ENCODE assay signal across 9 cellular contexts in the genomic region with DNA sequence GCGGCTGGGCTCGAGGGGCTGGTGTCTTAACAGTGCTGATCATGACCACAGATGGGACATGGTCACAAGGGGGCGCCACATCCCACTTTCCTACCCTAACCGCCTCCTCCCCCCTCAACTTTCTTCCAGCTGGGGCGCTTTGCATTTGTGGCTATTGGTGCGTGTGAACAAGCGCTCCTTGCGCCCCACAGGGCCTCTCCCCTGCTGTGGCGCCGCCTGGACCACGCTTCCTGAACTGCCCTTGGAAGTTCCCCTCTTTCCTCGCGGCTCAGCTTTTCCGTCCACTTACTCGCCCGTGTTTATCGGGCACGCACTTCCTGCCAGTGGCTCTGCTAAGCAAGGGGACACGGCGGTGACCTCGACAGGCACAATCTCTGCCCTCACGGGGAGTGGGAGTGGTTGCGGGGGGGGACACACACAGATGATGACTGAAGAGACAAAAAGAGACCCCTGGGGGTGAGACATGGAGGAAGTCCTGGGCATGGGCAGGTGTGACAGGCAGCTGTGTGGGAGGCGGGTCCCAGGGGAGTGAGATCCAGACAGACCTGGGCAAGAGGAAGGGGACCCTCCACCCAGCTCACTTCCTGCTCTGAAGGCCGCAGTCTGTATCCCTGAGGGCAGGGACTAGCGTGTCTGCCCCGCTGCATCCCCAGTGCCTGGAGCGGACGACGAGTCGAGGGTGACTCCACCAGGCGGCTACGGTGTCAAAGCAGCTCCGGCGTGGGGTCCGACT. TPM values are rescaled to one million over a fixed set of nuclear protein-coding genes. Genes with fewer than 3 reads are reported as not detected.
A peak's percentile ranks its signal among the peaks of the same experiment; 100 is the strongest.
DNase-seq lines count a peak whose midpoint lies in the region; ATAC-seq, FAIRE-seq and TF ChIP-seq lines count a peak whose summit lies in the region.
"Had no signal": no experiment of that assay in that cellular context is flagged by ENCODE, and none has a peak within 500 bp of the region (broad histone marks: within the 10 kb centered on the region; RNA-seq: fewer than 3 reads in every experiment).

No MANE protein-coding gene starts in this region.

- FAIRE-seq in H1 (lab: Jason Lieb, UNC), result no peak

- H2BK20ac ChIP-seq in H1 (ENCODE audit: low read length), result no peak overlapping the region

- H3K18ac ChIP-seq in H1 (ENCODE audit: extremely low read depth, low read length), result peak overlapping the region; percentile 68; the same call in 1 of the 2 replicates

- no peak overlapping the region; the same call in 1 of the 2 replicates for H2BK12ac ChIP-seq in H1 (ENCODE audit: low read depth, low read length)

- WGBS in H1 (ENCODE audit: extremely low coverage in 1 of 2, insufficient coverage in 1 of 2, insufficient read length in 1 of 2, insufficient replicate concordance in 2 of 2, low coverage in 1 of 2, low lambda C conversion rate in 2 of 2, missing lambda C conversion rate in 1 of 2), 2 experiments, result 16% methylated on average over 34 of the region's 36 CpGs; no CpG with 5 or more reads in 1 of the 2 experiments

- POLR2A ChIA-PET in activated CD8-positive, alpha-beta T cell treated with anti-CD3 and anti-CD28 coated beads, Interleukin-2, amount 10 ng/mL, durations not matched to agents 7 days and 5 days (lab: Charles Lee), result interaction anchor here (0.7 to 1.3 kb wide), 2 partner anchors 31 to 90 kb away, joined by 3 to 4 read pairs; no protein-coding TSS in a partner anchor
- POLR2A ChIA-PET in H1 (lab: Charles Lee; ENCODE audit: partially characterized antibody), result interaction anchor here (0.8 to 2.8 kb wide), 16 partner anchors 10 to 287 kb away, joined by 3 to 15 read pairs (median 4); a partner anchor contains a TSS

- H4K20me1 ChIP-seq in H1 (replicated peaks in 1 of 2; ENCODE audit: control insufficient read depth in 1 of 2, insufficient read depth in 2 of 2, low read length in 2 of 2), result peaks cover 6 to 11% of the 10 kb centered on the region in 2 experiments

- H3K4me2 ChIP-seq in H1 (ENCODE audit: insufficient read depth in 1 of 2, low read depth in 2 of 2, low read length in 2 of 2), result peak overlapping the region; percentile 60 to 99

- H3K4me3 Mint-ChIP-seq in activated CD8-positive, alpha-beta T cell treated with anti-CD3 and anti-CD28 coated beads, Interleukin-2, amount 10 ng/mL, durations not matched to agents 7 days and 5 days, result peak overlapping the region; percentile 67
- peak overlapping the region; percentile 73 for H3K4me3 Mint-ChIP-seq in mesothelial cell of epicardium

- H3K79me1 ChIP-seq in H1 (ENCODE audit: low read depth, low read length), result peaks cover 2% of the 10 kb centered on the region

- TF ChIP-seq CTCF in H1 (IDR thresholded peaks at IDR 0.05; ENCODE audit: control extremely low read depth in 1 of 3, insufficient read depth in 1 of 3, low read depth in 1 of 3, low read length in 3 of 3), result peak; percentile 70 to 86 (median 72)
- peak; percentile 51 for TF ChIP-seq CTCF in mesothelial cell of epicardium (IDR thresholded peaks at IDR 0.05; ENCODE audit: unreplicated experiment)

- DNase-seq in NCI-H2171 treated with DMSO at 0.1 percent for 48 hours (lab: John Stamatoyannopoulos, UW) (peak; percentile 8), NCI-H2171 (lab: John Stamatoyannopoulos, UW) (no peak), NCI-H526 treated with DMSO at 0.1 percent for 48 hours (lab: John Stamatoyannopoulos, UW) (peak; percentile 78), H1 (ENCODE audit: low read depth in 1 of 2, low spot score in 2 of 2) (peak in 1 of 2 experiments; percentile 94), mesothelial cell of epicardium (ENCODE audit: low spot score in 2 of 2, unreplicated experiment in 2 of 2) (peak; percentile 57 to 77)
- peak; percentile 80 for DNase-seq in activated CD8-positive, alpha-beta T cell treated with anti-CD3 and anti-CD28 coated beads, Interleukin-2, amount 10 ng/mL, durations not matched to agents 7 days and 5 days
- peak; percentile 40 for DNase-seq in stimulated activated CD8-positive, alpha-beta memory T cell treated with anti-CD3 and anti-CD28 coated beads, Interleukin-15, amount 100 ng/mL, for 24 hours (ENCODE audit: low read depth)

- peak overlapping the region; percentile 91 for H3K4ac ChIP-seq in H1 (replicated peaks; ENCODE audit: insufficient read length, low read depth, low read length)

- peak; percentile 87 for ATAC-seq in HG03108 (IDR thresholded peaks at IDR 0.05; ENCODE audit: unreplicated experiment)
- ATAC-seq in activated CD8-positive, alpha-beta T cell treated with anti-CD3 and anti-CD28 coated beads, Interleukin-2, amount 10 ng/mL, durations not matched to agents 7 days and 5 days, result peak; percentile 71

- H3K27me3 Mint-ChIP-seq in activated CD8-positive, alpha-beta T cell treated with anti-CD3 and anti-CD28 coated beads, Interleukin-2, amount 10 ng/mL, durations not matched to agents 7 days and 5 days (ENCODE audit: low read depth), result peaks cover 4% of the 10 kb centered on the region
- peaks cover 32% of the 10 kb centered on the region for H3K27me3 Mint-ChIP-seq in mesothelial cell of epicardium (ENCODE audit: low read depth)

- CTCF ChIA-PET in activated CD8-positive, alpha-beta T cell treated with anti-CD3 and anti-CD28 coated beads, Interleukin-2, amount 10 ng/mL, durations not matched to agents 7 days and 5 days (lab: Charles Lee), result interaction anchor here (0.7 to 4.1 kb wide), 14 partner anchors 10 to 268 kb away, joined by 3 to 28 read pairs (median 4); a partner anchor contains a TSS
- CTCF ChIA-PET in H1 (lab: Charles Lee; ENCODE audit: partially characterized antibody), result interaction anchor here (0.5 to 10.4 kb wide), 39 partner anchors 9 to 1111 kb away, joined by 3 to 92 read pairs (median 4); a partner anchor contains a TSS

- peaks cover 0 to 14% (median 6%) of the 10 kb centered on the region in 4 experiments; a peak in 6 of 7 replicates for H3K4me1 ChIP-seq in H1 (replicated peaks in 1 of 4; ENCODE audit: control insufficient read depth in 3 of 4, insufficient read depth in 4 of 4, low read length in 3 of 4)

- no peak overlapping the region for H2AK5ac ChIP-seq in H1 (ENCODE audit: low read depth, low read length)

- H3K56ac ChIP-seq in H1 (replicated peaks; ENCODE audit: insufficient read length, low read depth, low read length), result no peak overlapping the region

- H4K5ac ChIP-seq in H1 (ENCODE audit: insufficient read length, low read depth, low read length), result no peak overlapping the region

- H3K14ac ChIP-seq in H1 (ENCODE audit: insufficient read length), result no peak overlapping the region

- H3K23me2 ChIP-seq in H1 (ENCODE audit: low read depth, low read length), result peaks cover 7% of the 10 kb centered on the region

- TF ChIP-seq RAD21 in H1 (IDR thresholded peaks at IDR 0.05 in 1 of 2, conservative IDR thresholded peaks at IDR 0.05 in 1 of 2; ENCODE audit: low read depth in 2 of 2, low read length in 2 of 2), result peak; percentile 58 to 65

- H2BK5ac ChIP-seq in H1 (ENCODE audit: low read depth, low read length), result peak overlapping the region; percentile 52; the same call in 1 of the 2 replicates

- peak overlapping the region; percentile 53; the same call in 1 of the 2 replicates for H2BK15ac ChIP-seq in H1 (ENCODE audit: low read length)

- H3K4me3 ChIP-seq in H1 (ENCODE audit: extremely low read depth in 1 of 4, insufficient read depth in 2 of 4, low read depth in 3 of 4, low read length in 4 of 4), result peak overlapping the region; percentile 38 to 74 (median 46); a peak in 7 of 8 replicates

- no peak overlapping the region for H3K27ac Mint-ChIP-seq in activated CD8-positive, alpha-beta T cell treated with anti-CD3 and anti-CD28 coated beads, Interleukin-2, amount 10 ng/mL, durations not matched to agents 7 days and 5 days
- no peak overlapping the region for H3K27ac Mint-ChIP-seq in mesothelial cell of epicardium

- H3K36me3 Mint-ChIP-seq in activated CD8-positive, alpha-beta T cell treated with anti-CD3 and anti-CD28 coated beads, Interleukin-2, amount 10 ng/mL, durations not matched to agents 7 days and 5 days (ENCODE audit: low read depth), result no peaks in the 10 kb centered on the region
- H3K36me3 Mint-ChIP-seq in mesothelial cell of epicardium, result no peaks in the 10 kb centered on the region

- H3K4me1 Mint-ChIP-seq in activated CD8-positive, alpha-beta T cell treated with anti-CD3 and anti-CD28 coated beads, Interleukin-2, amount 10 ng/mL, durations not matched to agents 7 days and 5 days (ENCODE audit: low read depth), result peaks cover 10% of the 10 kb centered on the region
- H3K4me1 Mint-ChIP-seq in mesothelial cell of epicardium, result peaks cover 12% of the 10 kb centered on the region

- H3K36me3 ChIP-seq in H1 (ENCODE audit: control insufficient read depth in 2 of 4, insufficient read depth in 4 of 4, low read length in 3 of 4), result peaks cover 0 to 3% (median 2%) of the 10 kb centered on the region in 4 experiments; a peak in 1 of 8 replicates

- H3K27me3 ChIP-seq in H1 (replicated peaks in 1 of 4; ENCODE audit: control insufficient read depth in 3 of 4, extremely low read depth in 1 of 4, insufficient read depth in 3 of 4, low read length in 3 of 4), result no peaks in the 10 kb centered on the region

- TF ChIP-seq EP300 in H1 (IDR thresholded peaks at IDR 0.05; ENCODE audit: borderline replicate concordance in 1 of 2, low read depth in 2 of 2, low read length in 2 of 2), result peak in 1 of 2 experiments; percentile 16; a peak in 1 of 3 replicates

- no peak overlapping the region for H4K91ac ChIP-seq in H1 (replicated peaks; ENCODE audit: insufficient read length, low read length)

- 0 out of 2 replicates have a peak overlapping the region, but pooled peaks have one; percentile 58 for H4K8ac ChIP-seq in H1 (ENCODE audit: extremely low read depth, insufficient read depth, low read length)

- H2BK120ac ChIP-seq in H1 (replicated peaks; ENCODE audit: low read depth, low read length), result no peak overlapping the region

- TF ChIP-seq POLR2A in H1 (IDR thresholded peaks at IDR 0.05; ENCODE audit: control extremely low read depth in 1 of 2, low read depth in 2 of 2, low read length in 2 of 2), result no peak

- H3K9me3 Mint-ChIP-seq in activated CD8-positive, alpha-beta T cell treated with anti-CD3 and anti-CD28 coated beads, Interleukin-2, amount 10 ng/mL, durations not matched to agents 7 days and 5 days (ENCODE audit: insufficient read depth), result no peaks in the 10 kb centered on the region
- H3K9me3 Mint-ChIP-seq in mesothelial cell of epicardium, result no peaks in the 10 kb centered on the region

- H3K79me2 ChIP-seq in H1 (ENCODE audit: control insufficient read depth in 1 of 2, insufficient read depth in 2 of 2, low read length in 2 of 2), result no peaks in the 10 kb centered on the region

- H2AFZ ChIP-seq in H1 (ENCODE audit: low read length), result peak overlapping the region; percentile 94; the same call in 1 of the 2 replicates

- H3K9me3 ChIP-seq in H1 (ENCODE audit: insufficient read depth in 2 of 2, low read depth in 1 of 2, low read length in 1 of 2), result peaks cover 0 to 3% of the 10 kb centered on the region in 2 experiments; a peak in 1 of 4 replicates

- H3K23ac ChIP-seq in H1 (ENCODE audit: insufficient read length), result no peak overlapping the region

- peak overlapping the region in 2 of 4 experiments; percentile 28 to 53; a peak in 2 of 7 replicates for H3K9ac ChIP-seq in H1 (replicated peaks in 1 of 4; ENCODE audit: extremely low read depth in 1 of 4, low read depth in 3 of 4, low read length in 3 of 4)

- no peak overlapping the region for H3K27ac ChIP-seq in H1 (ENCODE audit: low read depth, low read length)
- H3K27ac ChIP-seq: C4-2B had no signal

RNA-seq across cellular contexts. Expression of a gene that starts 40.3 kb away (rescaled TPM):
- 10 to 100 TPM; 30.4 to 31.3 TPM for total RNA-seq in activated CD8-positive, alpha-beta T cell treated with anti-CD3 and anti-CD28 coated beads, Interleukin-2, amount 10 ng/mL, durations not matched to agents 7 days and 5 days
- total RNA-seq in H1 (2021; fragmentation: NEBNext Ultra II Directional; extraction: Animal tissue kit (Norgen Biotek cat#: 25700)), result 56.0 and 57.3 TPM in 2 replicates
- polyA plus RNA-seq in H1 (2011; rRNA removed), result 19.7 and 37.8 TPM in 2 replicates
- polyA plus RNA-seq in H1 (2011; cell fraction: cytosol; rRNA removed), result 31.1 TPM
- 44.7 TPM for polyA plus RNA-seq in H1 (2011; cell fraction: nucleus; rRNA removed)
- polyA plus RNA-seq in H1 (2012, experiment 1 of 2), result 24.6 to 37.3 TPM (median 32.1 TPM) in 4 replicates
- polyA plus RNA-seq in H1 (2012, experiment 2 of 2), result 26.0 TPM
- polyA plus RNA-seq in H1 (2013, experiment 1 of 2), result 35.4 TPM
- polyA plus RNA-seq in H1 (2013, experiment 2 of 2), result 34.1 TPM
- polyA minus RNA-seq in H1 (2011; rRNA and poly(A)+ RNA removed), result 7.3 and 7.9 TPM in 2 replicates
- polyA minus RNA-seq in H1 (2011; cell fraction: cytosol; rRNA and poly(A)+ RNA removed), result 37.4 TPM
- 25.1 TPM for polyA minus RNA-seq in H1 (2011; cell fraction: nucleus; rRNA and poly(A)+ RNA removed)
- total RNA-seq in mesothelial cell of epicardium, result 33.3 to 38.3 TPM (median 35.5 TPM) in 3 replicates
